24 cellular contexts compared by ENCODE assay signal in the genomic region with DNA sequence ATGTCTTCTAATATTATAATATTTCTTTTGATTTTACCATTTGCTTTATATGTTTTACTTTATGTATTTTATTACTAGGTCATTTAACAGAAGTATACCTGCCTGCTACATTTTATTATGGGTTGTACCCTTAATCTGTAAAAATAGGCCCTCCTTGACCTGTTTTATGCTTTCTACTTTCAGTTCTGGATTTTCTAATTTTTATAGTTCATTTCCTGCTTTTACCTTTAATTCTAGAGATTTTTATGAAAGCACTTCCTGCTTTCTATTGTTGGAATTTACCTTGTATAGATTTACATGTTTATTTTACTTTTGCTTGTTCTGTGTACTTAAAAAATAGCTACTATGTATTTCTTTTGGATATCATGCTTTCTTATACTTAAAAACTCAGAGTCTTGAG.
"Had no signal": no experiment of that assay in that cellular context is flagged by ENCODE, and none has a peak within 500 bp of the region (broad histone marks: within the 10 kb centered on the region; RNA-seq: fewer than 3 reads in every experiment).

No MANE protein-coding gene starts in this region.

- H3K27me3 ChIP-seq: breast epithelium had no signal

- H3K27me3 Mint-ChIP-seq: activated B cell treated with CpG ODN at 0.5 μM for 24 hours had no signal

- H3K27ac ChIP-seq: breast epithelium, PC-9 had no signal

- H3K4me3 Mint-ChIP-seq: activated B cell treated with CpG ODN at 0.5 μM for 24 hours; activated CD4-positive, alpha-beta T cell treated with anti-CD3 and anti-CD28 coated beads, Interleukin-2, amount 10 ng/mL, durations not matched to agents 24 days and 14 days; activated CD8-positive, alpha-beta memory T cell treated with anti-CD3 and anti-CD28 coated beads, Interleukin-2, amount 10 ng/mL, durations not matched to agents 7 days and 5 days; activated naive CD4-positive, alpha-beta T cell treated with anti-CD3 and anti-CD28 coated beads, Interleukin-2, amount 50 U/mL, for 24 hours; activated T-cell treated with anti-CD3 and anti-CD28 coated beads, Interleukin-2, amount 50 U/mL, for 24 hours; activated T-helper 1 cell treated with anti-CD3 and anti-CD28 coated beads, Interleukin-12 subunit alpha, Interleukin-12 subunit beta, Interleukin-2, Interleukin-4 antibody, amounts not matched to agents 30 ng/mL and 10 ng/mL and 1 ng/mL, durations not matched to agents 14 hours and 24 hours and 36 hours; T-helper 17 cell had no signal

- FAIRE-seq: TTC549 had no signal

- H3K36me3 ChIP-seq: breast epithelium had no signal

- H2AFZ ChIP-seq: PC-9 had no signal

- H3K4me3 ChIP-seq: breast epithelium, PC-9 had no signal

- H3K4me2 ChIP-seq: PC-9 had no signal

- H3K9me3 ChIP-seq: breast epithelium had no signal

- H3K4me1 Mint-ChIP-seq: activated CD4-positive, alpha-beta T cell treated with anti-CD3 and anti-CD28 coated beads, Interleukin-2, amount 10 ng/mL, durations not matched to agents 24 days and 14 days; activated CD8-positive, alpha-beta memory T cell treated with anti-CD3 and anti-CD28 coated beads, Interleukin-2, amount 10 ng/mL, durations not matched to agents 7 days and 5 days; activated naive CD4-positive, alpha-beta T cell treated with anti-CD3 and anti-CD28 coated beads, Interleukin-2, amount 50 U/mL, for 24 hours had no signal

- H3K9me3 Mint-ChIP-seq: activated B cell treated with CpG ODN at 0.5 μM for 24 hours; activated CD4-positive, alpha-beta T cell treated with anti-CD3 and anti-CD28 coated beads, Interleukin-2, amount 10 ng/mL, durations not matched to agents 24 days and 14 days; activated naive CD4-positive, alpha-beta T cell treated with anti-CD3 and anti-CD28 coated beads, Interleukin-2, amount 50 U/mL, for 24 hours; activated T-cell treated with anti-CD3 and anti-CD28 coated beads, Interleukin-2, amount 50 U/mL, for 24 hours; activated T-helper 1 cell treated with anti-CD3 and anti-CD28 coated beads, Interleukin-12 subunit alpha, Interleukin-12 subunit beta, Interleukin-2, Interleukin-4 antibody, amounts not matched to agents 30 ng/mL and 10 ng/mL and 1 ng/mL, durations not matched to agents 14 hours and 24 hours and 36 hours had no signal

- H3K36me3 Mint-ChIP-seq: activated CD8-positive, alpha-beta memory T cell treated with anti-CD3 and anti-CD28 coated beads, Interleukin-2, amount 10 ng/mL, durations not matched to agents 7 days and 5 days; activated naive CD4-positive, alpha-beta T cell treated with anti-CD3 and anti-CD28 coated beads, Interleukin-2, amount 50 U/mL, for 24 hours had no signal

- H3K4me1 ChIP-seq: breast epithelium had no signal

- DNase-seq: activated B cell treated with CpG ODN at 0.5 μM for 24 hours; activated CD4-positive, alpha-beta T cell treated with anti-CD3 and anti-CD28 coated beads for 1 hour; activated CD4-positive, alpha-beta T cell treated with anti-CD3 and anti-CD28 coated beads, Interleukin-2, amount 10 ng/mL, durations not matched to agents 24 days and 14 days; activated CD4-positive, alpha-beta T cell treated with anti-CD3 and anti-CD28 coated beads, Interleukin-2, amount 50 U/mL, for 48 hours; activated CD8-positive, alpha-beta memory T cell treated with anti-CD3 and anti-CD28 coated beads, Interleukin-2, amount 10 ng/mL, durations not matched to agents 7 days and 5 days; activated effector memory CD4-positive, alpha-beta T cell treated with Interleukin-2 at 50 U/mL for 16 hours; activated naive CD4-positive, alpha-beta T cell; activated T-cell treated with anti-CD3 and anti-CD28 coated beads, Interleukin-2, amount 50 U/mL, for 24 hours; aorta; caudate nucleus; Karpas-422; NCI-H1092 treated with DMSO at 0.1 percent for 48 hours; NCI-H1417 treated with DMSO at 0.1 percent for 48 hours; NCI-H1694 treated with DMSO at 0.1 percent for 48 hours; NCI-H2029 treated with DMSO at 0.1 percent for 48 hours; NCI-H510A treated with DMSO at 0.1 percent for 48 hours; PC-9; SHP77 treated with DMSO at 0.1 percent for 48 hours; T-helper 17 cell; T1000 had no signal

- H3K27ac Mint-ChIP-seq: activated B cell treated with CpG ODN at 0.5 μM for 24 hours; activated CD4-positive, alpha-beta T cell treated with anti-CD3 and anti-CD28 coated beads, Interleukin-2, amount 10 ng/mL, durations not matched to agents 24 days and 14 days; activated CD8-positive, alpha-beta memory T cell treated with anti-CD3 and anti-CD28 coated beads, Interleukin-2, amount 10 ng/mL, durations not matched to agents 7 days and 5 days; activated naive CD4-positive, alpha-beta T cell treated with anti-CD3 and anti-CD28 coated beads, Interleukin-2, amount 50 U/mL, for 24 hours; activated T-cell treated with anti-CD3 and anti-CD28 coated beads, Interleukin-2, amount 50 U/mL, for 24 hours; activated T-helper 1 cell treated with anti-CD3 and anti-CD28 coated beads, Interleukin-12 subunit alpha, Interleukin-12 subunit beta, Interleukin-2, Interleukin-4 antibody, amounts not matched to agents 30 ng/mL and 10 ng/mL and 1 ng/mL, durations not matched to agents 14 hours and 24 hours and 36 hours; T-helper 17 cell had no signal

- ATAC-seq: activated CD8-positive, alpha-beta memory T cell treated with anti-CD3 and anti-CD28 coated beads, Interleukin-2, amount 10 ng/mL, durations not matched to agents 7 days and 5 days; T-helper 17 cell had no signal
